Comparison of ENCODE assay signal across 8 cellular contexts in the genomic region with DNA sequence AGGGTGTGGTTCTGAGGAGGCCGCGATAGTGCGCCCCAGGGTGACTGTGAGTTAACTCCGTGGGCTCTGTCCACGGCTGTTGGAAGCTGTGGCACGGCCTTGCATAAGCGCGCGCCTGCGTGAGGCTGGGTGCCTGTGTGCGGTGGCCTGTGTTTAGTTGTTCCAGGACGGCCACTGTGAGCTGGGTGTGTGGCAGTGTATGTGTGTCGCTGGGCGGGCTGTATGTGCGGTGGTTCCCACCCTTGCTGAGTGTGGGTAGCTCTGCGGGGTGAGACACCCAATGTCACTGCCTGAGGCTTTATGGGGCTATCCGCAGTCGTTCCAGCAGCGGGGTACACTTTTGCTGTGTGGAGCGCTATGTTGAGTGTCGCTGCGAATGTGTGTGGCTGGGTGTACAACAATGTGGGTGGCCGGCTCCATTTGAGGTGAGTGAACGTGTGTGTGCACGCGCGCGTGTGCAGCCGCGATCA. TPM values are rescaled to one million over a fixed set of nuclear protein-coding genes. Genes with fewer than 3 reads are reported as not detected.
DNase-seq lines count a peak whose midpoint lies in the region; ATAC-seq, FAIRE-seq and TF ChIP-seq lines count a peak whose summit lies in the region.

No MANE protein-coding gene starts in this region.

- H3K36me3 Mint-ChIP-seq in CD14-positive monocyte (peaks cover 7 to 20% of the 10 kb centered on the region in 2 donors), activated B cell treated with CpG ODN at 0.5 μM for 24 hours (ENCODE audit: low read depth) (no peaks in the 10 kb centered on the region)

- no peaks in the 10 kb centered on the region for H3K36me3 ChIP-seq in pancreas

- CTCF ChIA-PET in activated B cell treated with CpG ODN at 0.5 μM for 24 hours (lab: Charles Lee): interaction anchor here (0.6 to 6.8 kb wide), 8 partner anchors 10 to 722 kb away, joined by 3 to 59 read pairs (median 5); no protein-coding TSS in a partner anchor

- H3K27ac Mint-ChIP-seq in CD14-positive monocyte: peak overlapping the region; percentile 93 to 100 (median 97)
- H3K27ac Mint-ChIP-seq in activated B cell treated with CpG ODN at 0.5 μM for 24 hours: peak overlapping the region; percentile 12

- no peak for FAIRE-seq in pancreas (lab: Jason Lieb, UNC)

- H3K9me3 Mint-ChIP-seq in CD14-positive monocyte (peaks cover 0 to 3% (median 0%) of the 10 kb centered on the region in 7 donors), activated B cell treated with CpG ODN at 0.5 μM for 24 hours (no peaks in the 10 kb centered on the region)

- DNase-seq in CD14-positive monocyte (ENCODE audit: low spot score): peak; percentile 80
- no peak for DNase-seq in activated B cell treated with CpG ODN at 0.5 μM for 24 hours
- DNase-seq in fibroblast of villous mesenchyme (ENCODE audit: low read depth): no peak
- DNase-seq in pancreas: peak in 2 of 6 donors; percentile 61 to 84
- DNase-seq in GDM1 (lab: John Stamatoyannopoulos, UW): no peak

- H3K9me3 ChIP-seq in pancreas: no peaks in the 10 kb centered on the region

- POLR2A ChIA-PET in activated B cell treated with CpG ODN at 0.5 μM for 24 hours (lab: Charles Lee): interaction anchor here (0.5 to 7.2 kb wide), 10 partner anchors 10 to 1022 kb away, joined by 3 to 47 read pairs (median 4); a partner anchor contains a TSS

- intact Hi-C loops in CD14-positive monocyte (cut with micrococcal nuclease) (loop anchor here (2.0 to 10.0 kb wide), 4 partner anchors 26 to 214 kb away; a partner anchor contains a TSS), activated B cell treated with CpG ODN at 0.5 μM for 24 hours (cut with micrococcal nuclease) (loop anchor here (1.0 to 10.0 kb wide), 5 partner anchors 8 to 474 kb away; a partner anchor contains a TSS), pancreas (cut with DNase I) (no loop called here)

- TF ChIP-seq CTCF in CD14-positive monocyte (IDR thresholded peaks at IDR 0.05) (no peak), activated B cell treated with CpG ODN at 0.5 μM for 24 hours (IDR thresholded peaks at IDR 0.05) (no peak), fibroblast of villous mesenchyme (IDR thresholded peaks at IDR 0.05; ENCODE audit: insufficient read depth, low read depth, low read length) (no peak), pancreas (IDR thresholded peaks at IDR 0.05) (no peak)

- H3K4me3 ChIP-seq in fibroblast of villous mesenchyme (ENCODE audit: low read depth, low read length) (peak overlapping the region; percentile 74), pancreas (peak overlapping the region in 3 of 4 donors; percentile 60 to 68 (median 68))

- peak overlapping the region; percentile 42 to 83 (median 70) for H3K27ac ChIP-seq in pancreas

- peaks cover 0 to 5% (median 2%) of the 10 kb centered on the region in 3 donors for H3K27me3 Mint-ChIP-seq in CD14-positive monocyte (ENCODE audit: low read depth in 3 of 3)
- H3K27me3 Mint-ChIP-seq in activated B cell treated with CpG ODN at 0.5 μM for 24 hours: peaks cover 36% of the 10 kb centered on the region

- ATAC-seq in HG02981 (IDR thresholded peaks at IDR 0.05; ENCODE audit: unreplicated experiment): peak; percentile 1
- ATAC-seq in activated B cell treated with CpG ODN at 0.5 μM for 24 hours (ENCODE audit: low read depth): no peak
- peak; percentile 9 to 14 (median 12) for ATAC-seq in pancreas
- ATAC-seq in GM21526 (IDR thresholded peaks at IDR 0.05; ENCODE audit: low FRiP score, unreplicated experiment): no peak
- no peak for ATAC-seq in HG03520 (IDR thresholded peaks at IDR 0.05; ENCODE audit: unreplicated experiment)

- no peaks in the 10 kb centered on the region for H3K27me3 ChIP-seq in pancreas

- H3K4me1 ChIP-seq in pancreas: peaks cover 9 to 33% (median 12%) of the 10 kb centered on the region in 3 donors

- H3K4me3 Mint-ChIP-seq in CD14-positive monocyte: peak overlapping the region; percentile 78 to 85
- peak overlapping the region; percentile 73 for H3K4me3 Mint-ChIP-seq in activated B cell treated with CpG ODN at 0.5 μM for 24 hours

- 7 to 9% methylated on average over 30 of the region's 30 CpGs for WGBS in pancreas, 2 donors

- H3K4me1 Mint-ChIP-seq in CD14-positive monocyte (peaks cover 79% of the 10 kb centered on the region), activated B cell treated with CpG ODN at 0.5 μM for 24 hours (peaks cover 73% of the 10 kb centered on the region)

RNA-seq across cellular contexts. Expression of a gene that starts 0.4 kb away (rescaled TPM):
- 10 to 100 TPM; 38.5 to 48.3 TPM for polyA plus RNA-seq in CD14-positive monocyte
- total RNA-seq in activated B cell treated with CpG ODN at 0.5 μM for 24 hours: 28.5 and 36.6 TPM in 2 replicates
- 56.1 and 73.4 TPM in 2 replicates for total RNA-seq in fibroblast of villous mesenchyme
- 10 to 100 TPM; 20.5 to 33.8 (median 23.7) TPM for total RNA-seq in pancreas
- 100 to 1,000 TPM in 1 of 2 donors, 10 to 100 TPM in 1; 77.5 to 116 TPM for polyA plus RNA-seq in pancreas

RNA-seq across cellular contexts. Expression of a gene that starts 19.2 kb away (rescaled TPM):
- not detected for polyA plus RNA-seq in CD14-positive monocyte
- total RNA-seq in activated B cell treated with CpG ODN at 0.5 μM for 24 hours: 5.1 and 6.3 TPM in 2 replicates
- total RNA-seq in fibroblast of villous mesenchyme: 25.4 and 48.4 TPM in 2 replicates
- 10 to 100 TPM; 26.1 to 58.4 (median 44.7) TPM for total RNA-seq in pancreas
- polyA plus RNA-seq in pancreas: 100 to 1,000 TPM; 187 to 309 TPM

RNA-seq across cellular contexts. Expression of a gene that starts 21.3 kb away (rescaled TPM):
- polyA plus RNA-seq in CD14-positive monocyte: 100 to 1,000 TPM; 416 to 581 TPM
- total RNA-seq in activated B cell treated with CpG ODN at 0.5 μM for 24 hours: 0.47 and 0.88 TPM in 2 replicates
- total RNA-seq in fibroblast of villous mesenchyme: under 0.01 TPM in 1 of 2 replicates, not detected in the other
- 1 to 10 TPM in 3 of 6 donors, under 1 TPM in 3; 0.14 to 6.1 (median 1.2) TPM for total RNA-seq in pancreas
- 1 to 10 TPM in 1 of 2 donors, under 1 TPM in 1; 0.85 to 1.0 TPM for polyA plus RNA-seq in pancreas

RNA-seq across cellular contexts. Expression of a gene that starts 32.8 kb away (rescaled TPM):
- not detected for polyA plus RNA-seq in CD14-positive monocyte
- not detected in 2 replicates for total RNA-seq in activated B cell treated with CpG ODN at 0.5 μM for 24 hours
- total RNA-seq in fibroblast of villous mesenchyme: 28.9 and 49.9 TPM in 2 replicates
- 100 to 1,000 TPM in 2 of 6 donors, 10 to 100 TPM in 4; 33.3 to 277 (median 43.5) TPM for total RNA-seq in pancreas
- 10 to 100 TPM; 28.1 to 57.7 TPM for polyA plus RNA-seq in pancreas

Comparison
In these comparisons a context has a peak if more than half of its experiments do, and no peak if none do; other contexts are left out.
1. ATAC-seq: peak in HG02981 (single experiment) and pancreas (4 of 4); none in activated B cell treated with CpG ODN at 0.5 μM for 24 hours (single experiment), GM21526 (single experiment) and HG03520 (single experiment).
2. intact Hi-C loops: an anchor here in CD14-positive monocyte (2.0 to 10.0 kb wide) and activated B cell treated with CpG ODN at 0.5 μM for 24 hours (1.0 to 10.0 kb wide); none called in pancreas.